In the genomic region with DNA sequence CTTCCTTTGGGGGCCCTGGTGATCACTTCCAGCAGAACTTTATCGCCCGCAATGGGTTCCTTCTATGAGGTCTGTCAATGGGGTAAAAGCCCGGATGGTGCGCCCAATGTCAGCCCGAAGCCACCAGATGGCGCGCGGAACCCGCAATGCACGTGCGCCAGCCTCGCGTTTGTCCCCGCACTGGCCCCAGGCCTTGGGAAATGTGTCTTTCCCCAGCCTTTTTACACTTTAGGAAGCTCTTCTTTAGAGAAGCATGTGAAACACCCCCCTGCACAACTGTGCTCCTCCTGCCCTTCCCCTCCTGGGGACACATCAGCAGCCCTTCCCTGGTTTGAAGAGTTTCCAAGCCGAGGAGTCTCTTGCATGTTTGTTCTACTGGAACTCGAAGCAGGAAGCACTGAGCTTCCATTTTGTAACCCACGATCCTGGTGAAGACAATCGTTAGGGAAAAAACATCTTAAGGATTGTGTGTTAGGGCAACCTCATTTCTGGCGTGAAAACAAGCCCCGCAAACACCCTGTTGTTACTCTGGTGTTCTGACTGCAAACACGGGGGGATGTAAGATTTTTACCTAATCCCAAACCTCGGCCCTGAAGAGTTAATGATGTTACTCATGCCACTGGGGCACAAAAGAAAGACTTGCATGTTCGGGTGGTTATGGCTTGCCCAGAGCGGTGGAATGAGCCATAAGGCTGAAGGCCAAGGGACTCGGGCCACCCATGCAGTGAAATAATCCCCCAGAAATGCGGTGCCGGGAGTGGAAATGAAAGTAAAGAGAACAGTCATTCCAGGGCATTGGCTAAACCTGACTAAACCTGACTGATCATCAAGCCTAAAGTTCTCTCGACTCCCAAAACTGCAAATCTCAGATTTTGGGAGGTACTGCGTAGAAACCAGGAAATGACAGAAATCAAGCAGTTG, we compare ENCODE assay signal across 1 cellular context.
TF ChIP-seq lines count a peak whose summit lies in the region.

No MANE protein-coding gene starts in this region.

TF ChIP-seq in HepG2, 621 proteins besides CTCF, POLR2A, EP300 and RAD21 (continued from another document and continues in another):
- TF ChIP-seq, protein P1, sequence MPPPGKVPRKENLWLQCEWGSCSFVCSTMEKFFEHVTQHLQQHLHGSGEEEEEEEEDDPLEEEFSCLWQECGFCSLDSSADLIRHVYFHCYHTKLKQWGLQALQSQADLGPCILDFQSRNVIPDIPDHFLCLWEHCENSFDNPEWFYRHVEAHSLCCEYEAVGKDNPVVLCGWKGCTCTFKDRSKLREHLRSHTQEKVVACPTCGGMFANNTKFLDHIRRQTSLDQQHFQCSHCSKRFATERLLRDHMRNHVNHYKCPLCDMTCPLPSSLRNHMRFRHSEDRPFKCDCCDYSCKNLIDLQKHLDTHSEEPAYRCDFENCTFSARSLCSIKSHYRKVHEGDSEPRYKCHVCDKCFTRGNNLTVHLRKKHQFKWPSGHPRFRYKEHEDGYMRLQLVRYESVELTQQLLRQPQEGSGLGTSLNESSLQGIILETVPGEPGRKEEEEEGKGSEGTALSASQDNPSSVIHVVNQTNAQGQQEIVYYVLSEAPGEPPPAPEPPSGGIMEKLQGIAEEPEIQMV (CRISPR knock-in tag; IDR thresholded peaks at IDR 0.05; ENCODE audit: low read depth), result no peak
- TF ChIP-seq PAWR (CRISPR knock-in tag; IDR thresholded peaks at IDR 0.05; ENCODE audit: borderline replicate concordance), result no peak
- TF ChIP-seq ZNF570 (CRISPR knock-in tag; IDR thresholded peaks at IDR 0.05; ENCODE audit: borderline replicate concordance), result no peak
- TF ChIP-seq ARNT2 (CRISPR knock-in tag; IDR thresholded peaks at IDR 0.05; ENCODE audit: low read depth), result peak; percentile 62; the same call in 1 of the 2 replicates
- TF ChIP-seq, protein P2, sequence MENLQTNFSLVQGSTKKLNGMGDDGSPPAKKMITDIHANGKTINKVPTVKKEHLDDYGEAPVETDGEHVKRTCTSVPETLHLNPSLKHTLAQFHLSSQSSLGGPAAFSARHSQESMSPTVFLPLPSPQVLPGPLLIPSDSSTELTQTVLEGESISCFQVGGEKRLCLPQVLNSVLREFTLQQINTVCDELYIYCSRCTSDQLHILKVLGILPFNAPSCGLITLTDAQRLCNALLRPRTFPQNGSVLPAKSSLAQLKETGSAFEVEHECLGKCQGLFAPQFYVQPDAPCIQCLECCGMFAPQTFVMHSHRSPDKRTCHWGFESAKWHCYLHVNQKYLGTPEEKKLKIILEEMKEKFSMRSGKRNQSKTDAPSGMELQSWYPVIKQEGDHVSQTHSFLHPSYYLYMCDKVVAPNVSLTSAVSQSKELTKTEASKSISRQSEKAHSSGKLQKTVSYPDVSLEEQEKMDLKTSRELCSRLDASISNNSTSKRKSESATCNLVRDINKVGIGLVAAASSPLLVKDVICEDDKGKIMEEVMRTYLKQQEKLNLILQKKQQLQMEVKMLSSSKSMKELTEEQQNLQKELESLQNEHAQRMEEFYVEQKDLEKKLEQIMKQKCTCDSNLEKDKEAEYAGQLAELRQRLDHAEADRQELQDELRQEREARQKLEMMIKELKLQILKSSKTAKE (CRISPR knock-in tag; IDR thresholded peaks at IDR 0.05; ENCODE audit: borderline replicate concordance), result no peak
- TF ChIP-seq ZNF816 (CRISPR knock-in tag; IDR thresholded peaks at IDR 0.05; ENCODE audit: borderline replicate concordance), result no peak
- TF ChIP-seq KAT8 (CRISPR knock-in tag; IDR thresholded peaks at IDR 0.05), result peak; percentile 53; the same call in 1 of the 2 replicates
- no peak for TF ChIP-seq GLI4 (CRISPR knock-in tag; IDR thresholded peaks at IDR 0.05; ENCODE audit: borderline replicate concordance)
- TF ChIP-seq SP5 (CRISPR knock-in tag; IDR thresholded peaks at IDR 0.05; ENCODE audit: borderline replicate concordance, low read depth), result no peak
- no peak for TF ChIP-seq MATR3 (CRISPR knock-in tag; IDR thresholded peaks at IDR 0.05)
- TF ChIP-seq PAF1 (CRISPR knock-in tag; IDR thresholded peaks at IDR 0.05), result no peak
- no peak for TF ChIP-seq XBP1 (CRISPR knock-in tag; IDR thresholded peaks at IDR 0.05)
- TF ChIP-seq, protein P3, sequence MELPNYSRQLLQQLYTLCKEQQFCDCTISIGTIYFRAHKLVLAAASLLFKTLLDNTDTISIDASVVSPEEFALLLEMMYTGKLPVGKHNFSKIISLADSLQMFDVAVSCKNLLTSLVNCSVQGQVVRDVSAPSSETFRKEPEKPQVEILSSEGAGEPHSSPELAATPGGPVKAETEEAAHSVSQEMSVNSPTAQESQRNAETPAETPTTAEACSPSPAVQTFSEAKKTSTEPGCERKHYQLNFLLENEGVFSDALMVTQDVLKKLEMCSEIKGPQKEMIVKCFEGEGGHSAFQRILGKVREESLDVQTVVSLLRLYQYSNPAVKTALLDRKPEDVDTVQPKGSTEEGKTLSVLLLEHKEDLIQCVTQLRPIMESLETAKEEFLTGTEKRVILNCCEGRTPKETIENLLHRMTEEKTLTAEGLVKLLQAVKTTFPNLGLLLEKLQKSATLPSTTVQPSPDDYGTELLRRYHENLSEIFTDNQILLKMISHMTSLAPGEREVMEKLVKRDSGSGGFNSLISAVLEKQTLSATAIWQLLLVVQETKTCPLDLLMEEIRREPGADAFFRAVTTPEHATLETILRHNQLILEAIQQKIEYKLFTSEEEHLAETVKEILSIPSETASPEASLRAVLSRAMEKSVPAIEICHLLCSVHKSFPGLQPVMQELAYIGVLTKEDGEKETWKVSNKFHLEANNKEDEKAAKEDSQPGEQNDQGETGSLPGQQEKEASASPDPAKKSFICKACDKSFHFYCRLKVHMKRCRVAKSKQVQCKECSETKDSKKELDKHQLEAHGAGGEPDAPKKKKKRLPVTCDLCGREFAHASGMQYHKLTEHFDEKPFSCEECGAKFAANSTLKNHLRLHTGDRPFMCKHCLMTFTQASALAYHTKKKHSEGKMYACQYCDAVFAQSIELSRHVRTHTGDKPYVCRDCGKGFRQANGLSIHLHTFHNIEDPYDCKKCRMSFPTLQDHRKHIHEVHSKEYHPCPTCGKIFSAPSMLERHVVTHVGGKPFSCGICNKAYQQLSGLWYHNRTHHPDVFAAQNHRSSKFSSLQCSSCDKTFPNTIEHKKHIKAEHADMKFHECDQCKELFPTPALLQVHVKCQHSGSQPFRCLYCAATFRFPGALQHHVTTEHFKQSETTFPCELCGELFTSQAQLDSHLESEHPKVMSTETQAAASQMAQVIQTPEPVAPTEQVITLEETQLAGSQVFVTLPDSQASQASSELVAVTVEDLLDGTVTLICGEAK (IDR thresholded peaks at IDR 0.05), result no peak
- TF ChIP-seq, protein P3 (CRISPR knock-in tag; IDR thresholded peaks at IDR 0.05), result peak; percentile 42; the same call in 1 of the 2 replicates
- no peak for TF ChIP-seq YEATS4 (CRISPR knock-in tag; IDR thresholded peaks at IDR 0.05; ENCODE audit: borderline replicate concordance)
- no peak for TF ChIP-seq PRPF4 (IDR thresholded peaks at IDR 0.05; ENCODE audit: low read depth, low read length, poor library complexity, severe bottlenecking)
- TF ChIP-seq, protein P4, sequence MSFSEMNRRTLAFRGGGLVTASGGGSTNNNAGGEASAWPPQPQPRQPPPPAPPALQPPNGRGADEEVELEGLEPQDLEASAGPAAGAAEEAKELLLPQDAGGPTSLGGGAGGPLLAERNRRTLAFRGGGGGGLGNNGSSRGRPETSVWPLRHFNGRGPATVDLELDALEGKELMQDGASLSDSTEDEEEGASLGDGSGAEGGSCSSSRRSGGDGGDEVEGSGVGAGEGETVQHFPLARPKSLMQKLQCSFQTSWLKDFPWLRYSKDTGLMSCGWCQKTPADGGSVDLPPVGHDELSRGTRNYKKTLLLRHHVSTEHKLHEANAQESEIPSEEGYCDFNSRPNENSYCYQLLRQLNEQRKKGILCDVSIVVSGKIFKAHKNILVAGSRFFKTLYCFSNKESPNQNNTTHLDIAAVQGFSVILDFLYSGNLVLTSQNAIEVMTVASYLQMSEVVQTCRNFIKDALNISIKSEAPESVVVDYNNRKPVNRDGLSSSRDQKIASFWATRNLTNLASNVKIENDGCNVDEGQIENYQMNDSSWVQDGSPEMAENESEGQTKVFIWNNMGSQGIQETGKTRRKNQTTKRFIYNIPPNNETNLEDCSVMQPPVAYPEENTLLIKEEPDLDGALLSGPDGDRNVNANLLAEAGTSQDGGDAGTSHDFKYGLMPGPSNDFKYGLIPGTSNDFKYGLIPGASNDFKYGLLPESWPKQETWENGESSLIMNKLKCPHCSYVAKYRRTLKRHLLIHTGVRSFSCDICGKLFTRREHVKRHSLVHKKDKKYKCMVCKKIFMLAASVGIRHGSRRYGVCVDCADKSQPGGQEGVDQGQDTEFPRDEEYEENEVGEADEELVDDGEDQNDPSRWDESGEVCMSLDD (CRISPR knock-in tag; IDR thresholded peaks at IDR 0.05; ENCODE audit: borderline replicate concordance), result no peak
- TF ChIP-seq PCBP1 (IDR thresholded peaks at IDR 0.05; ENCODE audit: borderline replicate concordance, low read depth, low read length), result no peak
- TF ChIP-seq IKZF1 (IDR thresholded peaks at IDR 0.05), result no peak
- TF ChIP-seq ERF (CRISPR knock-in tag; IDR thresholded peaks at IDR 0.05), result peak; percentile 45; the same call in 1 of the 2 replicates
- TF ChIP-seq, protein P5, sequence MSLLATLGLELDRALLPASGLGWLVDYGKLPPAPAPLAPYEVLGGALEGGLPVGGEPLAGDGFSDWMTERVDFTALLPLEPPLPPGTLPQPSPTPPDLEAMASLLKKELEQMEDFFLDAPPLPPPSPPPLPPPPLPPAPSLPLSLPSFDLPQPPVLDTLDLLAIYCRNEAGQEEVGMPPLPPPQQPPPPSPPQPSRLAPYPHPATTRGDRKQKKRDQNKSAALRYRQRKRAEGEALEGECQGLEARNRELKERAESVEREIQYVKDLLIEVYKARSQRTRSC (CRISPR knock-in tag; IDR thresholded peaks at IDR 0.05; ENCODE audit: low read depth), result no peak
- peak; percentile 58 for TF ChIP-seq TEAD3 (CRISPR knock-in tag; optimal IDR thresholded peaks at IDR 0.05; ENCODE audit: borderline replicate concordance)
- TF ChIP-seq GABPA (IDR thresholded peaks at IDR 0.05; ENCODE audit: low read depth, low read length), result no peak
- no peak for TF ChIP-seq GABPA (CRISPR knock-in tag; IDR thresholded peaks at IDR 0.05; ENCODE audit: low read depth)
- no peak for TF ChIP-seq IKZF4 (CRISPR knock-in tag; IDR thresholded peaks at IDR 0.05; ENCODE audit: borderline replicate concordance, low read depth, not compliant biosample characterization)
- no peak for TF ChIP-seq NFYC (CRISPR knock-in tag; IDR thresholded peaks at IDR 0.05)
- TF ChIP-seq, protein P6, sequence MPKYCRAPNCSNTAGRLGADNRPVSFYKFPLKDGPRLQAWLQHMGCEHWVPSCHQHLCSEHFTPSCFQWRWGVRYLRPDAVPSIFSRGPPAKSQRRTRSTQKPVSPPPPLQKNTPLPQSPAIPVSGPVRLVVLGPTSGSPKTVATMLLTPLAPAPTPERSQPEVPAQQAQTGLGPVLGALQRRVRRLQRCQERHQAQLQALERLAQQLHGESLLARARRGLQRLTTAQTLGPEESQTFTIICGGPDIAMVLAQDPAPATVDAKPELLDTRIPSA (CRISPR knock-in tag; IDR thresholded peaks at IDR 0.05; ENCODE audit: borderline replicate concordance), result no peak; the same call in 1 of the 2 replicates
- TF ChIP-seq NBN (conservative IDR thresholded peaks at IDR 0.05), result no peak
- TF ChIP-seq ZKSCAN8 (CRISPR knock-in tag; IDR thresholded peaks at IDR 0.05; ENCODE audit: borderline replicate concordance), result no peak
- TF ChIP-seq ISX (CRISPR knock-in tag; conservative IDR thresholded peaks at IDR 0.05), result no peak
- no peak for TF ChIP-seq U2AF1 (optimal IDR thresholded peaks at IDR 0.05; ENCODE audit: low read depth, low read length)
- no peak for TF ChIP-seq NCOA1 (CRISPR knock-in tag; IDR thresholded peaks at IDR 0.05)
- TF ChIP-seq, protein P7, sequence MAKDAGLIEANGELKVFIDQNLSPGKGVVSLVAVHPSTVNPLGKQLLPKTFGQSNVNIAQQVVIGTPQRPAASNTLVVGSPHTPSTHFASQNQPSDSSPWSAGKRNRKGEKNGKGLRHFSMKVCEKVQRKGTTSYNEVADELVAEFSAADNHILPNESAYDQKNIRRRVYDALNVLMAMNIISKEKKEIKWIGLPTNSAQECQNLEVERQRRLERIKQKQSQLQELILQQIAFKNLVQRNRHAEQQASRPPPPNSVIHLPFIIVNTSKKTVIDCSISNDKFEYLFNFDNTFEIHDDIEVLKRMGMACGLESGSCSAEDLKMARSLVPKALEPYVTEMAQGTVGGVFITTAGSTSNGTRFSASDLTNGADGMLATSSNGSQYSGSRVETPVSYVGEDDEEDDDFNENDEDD (CRISPR knock-in tag; IDR thresholded peaks at IDR 0.05; ENCODE audit: borderline replicate concordance), result peak; percentile 71; the same call in 1 of the 2 replicates
- no peak for TF ChIP-seq ZFP90 (CRISPR knock-in tag; IDR thresholded peaks at IDR 0.05; ENCODE audit: borderline replicate concordance)
- TF ChIP-seq ZNF430 (CRISPR knock-in tag; IDR thresholded peaks at IDR 0.05), result no peak
